1 cellular context compared by ENCODE assay signal in genomic region chr16:67993207-67994036, GRCh38.
TF ChIP-seq lines count a peak whose summit lies in the region.

No MANE protein-coding gene starts in this region.

TF ChIP-seq in GM12878, 131 proteins besides CTCF, POLR2A, EP300 and RAD21 (continued from another document and continues in another):
- TF ChIP-seq, protein P1, sequence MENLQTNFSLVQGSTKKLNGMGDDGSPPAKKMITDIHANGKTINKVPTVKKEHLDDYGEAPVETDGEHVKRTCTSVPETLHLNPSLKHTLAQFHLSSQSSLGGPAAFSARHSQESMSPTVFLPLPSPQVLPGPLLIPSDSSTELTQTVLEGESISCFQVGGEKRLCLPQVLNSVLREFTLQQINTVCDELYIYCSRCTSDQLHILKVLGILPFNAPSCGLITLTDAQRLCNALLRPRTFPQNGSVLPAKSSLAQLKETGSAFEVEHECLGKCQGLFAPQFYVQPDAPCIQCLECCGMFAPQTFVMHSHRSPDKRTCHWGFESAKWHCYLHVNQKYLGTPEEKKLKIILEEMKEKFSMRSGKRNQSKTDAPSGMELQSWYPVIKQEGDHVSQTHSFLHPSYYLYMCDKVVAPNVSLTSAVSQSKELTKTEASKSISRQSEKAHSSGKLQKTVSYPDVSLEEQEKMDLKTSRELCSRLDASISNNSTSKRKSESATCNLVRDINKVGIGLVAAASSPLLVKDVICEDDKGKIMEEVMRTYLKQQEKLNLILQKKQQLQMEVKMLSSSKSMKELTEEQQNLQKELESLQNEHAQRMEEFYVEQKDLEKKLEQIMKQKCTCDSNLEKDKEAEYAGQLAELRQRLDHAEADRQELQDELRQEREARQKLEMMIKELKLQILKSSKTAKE (IDR thresholded peaks at IDR 0.05; ENCODE audit: low read depth, poor library complexity, severe bottlenecking): no peak
- TF ChIP-seq ASH2L (IDR thresholded peaks at IDR 0.05; ENCODE audit: borderline replicate concordance, low read depth) (no peak), SREBF1 (IDR thresholded peaks at IDR 0.05; ENCODE audit: low read length) (no peak), NRF1 (conservative IDR thresholded peaks at IDR 0.05; ENCODE audit: low read depth, low read length) (no peak), NFXL1 (IDR thresholded peaks at IDR 0.05; ENCODE audit: borderline replicate concordance) (peak; percentile 97), IKZF1 (conservative IDR thresholded peaks at IDR 0.05) (peak; percentile 77), REST (IDR thresholded peaks at IDR 0.05; ENCODE audit: low read depth, low read length) (no peak), USF2 (IDR thresholded peaks at IDR 0.05; ENCODE audit: borderline replicate concordance, low read depth, low read length) (no peak), CHD4 (IDR thresholded peaks at IDR 0.05) (no peak), HDAC6 (IDR thresholded peaks at IDR 0.05; ENCODE audit: unreplicated experiment) (no peak), TBL1XR1 (IDR thresholded peaks at IDR 0.05; ENCODE audit: low read depth, low read length) (peak; percentile 78; the same call in 1 of the 2 replicates), ZBTB33 (IDR thresholded peaks at IDR 0.05) (no peak), SMARCA5 (IDR thresholded peaks at IDR 0.05) (peak; percentile 89), ETV6 (conservative IDR thresholded peaks at IDR 0.05 in 1 of 2, IDR thresholded peaks at IDR 0.05 in 1 of 2; ENCODE audit: borderline replicate concordance in 1 of 2, low read depth in 1 of 2) (no peak), MAX (IDR thresholded peaks at IDR 0.05; ENCODE audit: low read depth, low read length) (peak; percentile 40), ZNF217 (IDR thresholded peaks at IDR 0.05) (no peak), ZSCAN29 (IDR thresholded peaks at IDR 0.05) (0 out of 2 replicates have a peak, but pooled peaks have one; percentile 20), SREBF2 (IDR thresholded peaks at IDR 0.05; ENCODE audit: low read length) (no peak), CEBPB (IDR thresholded peaks at IDR 0.05; ENCODE audit: borderline replicate concordance in 1 of 2, low read depth in 2 of 2, low read length in 2 of 2) (no peak), JUNB (IDR thresholded peaks at IDR 0.05) (no peak), CHD1 (IDR thresholded peaks at IDR 0.05; ENCODE audit: low read depth, low read length) (no peak)
- TF ChIP-seq, protein P2, sequence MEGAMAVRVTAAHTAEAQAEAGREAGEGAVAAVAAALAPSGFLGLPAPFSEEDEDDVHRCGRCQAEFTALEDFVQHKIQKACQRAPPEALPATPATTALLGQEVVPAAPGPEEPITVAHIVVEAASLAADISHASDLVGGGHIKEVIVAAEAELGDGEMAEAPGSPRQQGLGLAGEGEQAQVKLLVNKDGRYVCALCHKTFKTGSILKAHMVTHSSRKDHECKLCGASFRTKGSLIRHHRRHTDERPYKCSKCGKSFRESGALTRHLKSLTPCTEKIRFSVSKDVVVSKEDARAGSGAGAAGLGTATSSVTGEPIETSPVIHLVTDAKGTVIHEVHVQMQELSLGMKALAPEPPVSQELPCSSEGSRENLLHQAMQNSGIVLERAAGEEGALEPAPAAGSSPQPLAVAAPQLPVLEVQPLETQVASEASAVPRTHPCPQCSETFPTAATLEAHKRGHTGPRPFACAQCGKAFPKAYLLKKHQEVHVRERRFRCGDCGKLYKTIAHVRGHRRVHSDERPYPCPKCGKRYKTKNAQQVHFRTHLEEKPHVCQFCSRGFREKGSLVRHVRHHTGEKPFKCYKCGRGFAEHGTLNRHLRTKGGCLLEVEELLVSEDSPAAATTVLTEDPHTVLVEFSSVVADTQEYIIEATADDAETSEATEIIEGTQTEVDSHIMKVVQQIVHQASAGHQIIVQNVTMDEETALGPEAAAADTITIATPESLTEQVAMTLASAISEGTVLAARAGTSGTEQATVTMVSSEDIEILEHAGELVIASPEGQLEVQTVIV (IDR thresholded peaks at IDR 0.05; ENCODE audit: borderline replicate concordance, partially characterized antibody): no peak
- TF ChIP-seq, protein P3, sequence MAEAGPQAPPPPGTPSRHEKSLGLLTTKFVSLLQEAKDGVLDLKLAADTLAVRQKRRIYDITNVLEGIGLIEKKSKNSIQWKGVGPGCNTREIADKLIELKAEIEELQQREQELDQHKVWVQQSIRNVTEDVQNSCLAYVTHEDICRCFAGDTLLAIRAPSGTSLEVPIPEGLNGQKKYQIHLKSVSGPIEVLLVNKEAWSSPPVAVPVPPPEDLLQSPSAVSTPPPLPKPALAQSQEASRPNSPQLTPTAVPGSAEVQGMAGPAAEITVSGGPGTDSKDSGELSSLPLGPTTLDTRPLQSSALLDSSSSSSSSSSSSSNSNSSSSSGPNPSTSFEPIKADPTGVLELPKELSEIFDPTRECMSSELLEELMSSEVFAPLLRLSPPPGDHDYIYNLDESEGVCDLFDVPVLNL (IDR thresholded peaks at IDR 0.05; ENCODE audit: low read depth, low read length): peak; percentile 61; the same call in 1 of the 2 replicates
- TF ChIP-seq, protein P4, sequence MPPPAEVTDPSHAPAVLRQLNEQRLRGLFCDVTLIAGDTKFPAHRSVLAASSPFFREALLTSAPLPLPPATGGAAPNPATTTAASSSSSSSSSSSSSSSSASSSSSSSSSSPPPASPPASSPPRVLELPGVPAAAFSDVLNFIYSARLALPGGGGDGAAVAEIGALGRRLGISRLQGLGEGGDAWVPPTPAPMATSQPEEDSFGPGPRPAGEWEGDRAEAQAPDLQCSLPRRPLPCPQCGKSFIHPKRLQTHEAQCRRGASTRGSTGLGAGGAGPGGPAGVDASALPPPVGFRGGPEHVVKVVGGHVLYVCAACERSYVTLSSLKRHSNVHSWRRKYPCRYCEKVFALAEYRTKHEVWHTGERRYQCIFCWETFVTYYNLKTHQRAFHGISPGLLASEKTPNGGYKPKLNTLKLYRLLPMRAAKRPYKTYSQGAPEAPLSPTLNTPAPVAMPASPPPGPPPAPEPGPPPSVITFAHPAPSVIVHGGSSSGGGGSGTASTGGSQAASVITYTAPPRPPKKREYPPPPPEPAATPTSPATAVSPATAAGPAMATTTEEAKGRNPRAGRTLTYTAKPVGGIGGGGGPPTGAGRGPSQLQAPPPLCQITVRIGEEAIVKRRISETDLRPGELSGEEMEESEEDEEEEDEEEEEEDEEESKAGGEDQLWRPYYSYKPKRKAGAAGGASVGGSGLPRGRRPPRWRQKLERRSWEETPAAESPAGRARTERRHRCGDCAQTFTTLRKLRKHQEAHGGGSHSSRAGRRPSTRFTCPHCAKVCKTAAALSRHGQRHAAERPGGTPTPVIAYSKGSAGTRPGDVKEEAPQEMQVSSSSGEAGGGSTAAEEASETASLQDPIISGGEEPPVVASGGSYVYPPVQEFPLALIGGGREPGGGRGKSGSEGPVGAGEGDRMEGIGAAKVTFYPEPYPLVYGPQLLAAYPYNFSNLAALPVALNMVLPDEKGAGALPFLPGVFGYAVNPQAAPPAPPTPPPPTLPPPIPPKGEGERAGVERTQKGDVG (CRISPR knock-in tag; IDR thresholded peaks at IDR 0.05): no peak
- TF ChIP-seq, protein P5, sequence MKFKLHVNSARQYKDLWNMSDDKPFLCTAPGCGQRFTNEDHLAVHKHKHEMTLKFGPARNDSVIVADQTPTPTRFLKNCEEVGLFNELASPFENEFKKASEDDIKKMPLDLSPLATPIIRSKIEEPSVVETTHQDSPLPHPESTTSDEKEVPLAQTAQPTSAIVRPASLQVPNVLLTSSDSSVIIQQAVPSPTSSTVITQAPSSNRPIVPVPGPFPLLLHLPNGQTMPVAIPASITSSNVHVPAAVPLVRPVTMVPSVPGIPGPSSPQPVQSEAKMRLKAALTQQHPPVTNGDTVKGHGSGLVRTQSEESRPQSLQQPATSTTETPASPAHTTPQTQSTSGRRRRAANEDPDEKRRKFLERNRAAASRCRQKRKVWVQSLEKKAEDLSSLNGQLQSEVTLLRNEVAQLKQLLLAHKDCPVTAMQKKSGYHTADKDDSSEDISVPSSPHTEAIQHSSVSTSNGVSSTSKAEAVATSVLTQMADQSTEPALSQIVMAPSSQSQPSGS (IDR thresholded peaks at IDR 0.05; ENCODE audit: low read length): no peak
- TF ChIP-seq, protein P6, sequence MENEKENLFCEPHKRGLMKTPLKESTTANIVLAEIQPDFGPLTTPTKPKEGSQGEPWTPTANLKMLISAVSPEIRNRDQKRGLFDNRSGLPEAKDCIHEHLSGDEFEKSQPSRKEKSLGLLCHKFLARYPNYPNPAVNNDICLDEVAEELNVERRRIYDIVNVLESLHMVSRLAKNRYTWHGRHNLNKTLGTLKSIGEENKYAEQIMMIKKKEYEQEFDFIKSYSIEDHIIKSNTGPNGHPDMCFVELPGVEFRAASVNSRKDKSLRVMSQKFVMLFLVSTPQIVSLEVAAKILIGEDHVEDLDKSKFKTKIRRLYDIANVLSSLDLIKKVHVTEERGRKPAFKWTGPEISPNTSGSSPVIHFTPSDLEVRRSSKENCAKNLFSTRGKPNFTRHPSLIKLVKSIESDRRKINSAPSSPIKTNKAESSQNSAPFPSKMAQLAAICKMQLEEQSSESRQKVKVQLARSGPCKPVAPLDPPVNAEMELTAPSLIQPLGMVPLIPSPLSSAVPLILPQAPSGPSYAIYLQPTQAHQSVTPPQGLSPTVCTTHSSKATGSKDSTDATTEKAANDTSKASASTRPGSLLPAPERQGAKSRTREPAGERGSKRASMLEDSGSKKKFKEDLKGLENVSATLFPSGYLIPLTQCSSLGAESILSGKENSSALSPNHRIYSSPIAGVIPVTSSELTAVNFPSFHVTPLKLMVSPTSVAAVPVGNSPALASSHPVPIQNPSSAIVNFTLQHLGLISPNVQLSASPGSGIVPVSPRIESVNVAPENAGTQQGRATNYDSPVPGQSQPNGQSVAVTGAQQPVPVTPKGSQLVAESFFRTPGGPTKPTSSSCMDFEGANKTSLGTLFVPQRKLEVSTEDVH (IDR thresholded peaks at IDR 0.05; ENCODE audit: low read depth, partially characterized antibody): no peak
- TF ChIP-seq, protein P7, sequence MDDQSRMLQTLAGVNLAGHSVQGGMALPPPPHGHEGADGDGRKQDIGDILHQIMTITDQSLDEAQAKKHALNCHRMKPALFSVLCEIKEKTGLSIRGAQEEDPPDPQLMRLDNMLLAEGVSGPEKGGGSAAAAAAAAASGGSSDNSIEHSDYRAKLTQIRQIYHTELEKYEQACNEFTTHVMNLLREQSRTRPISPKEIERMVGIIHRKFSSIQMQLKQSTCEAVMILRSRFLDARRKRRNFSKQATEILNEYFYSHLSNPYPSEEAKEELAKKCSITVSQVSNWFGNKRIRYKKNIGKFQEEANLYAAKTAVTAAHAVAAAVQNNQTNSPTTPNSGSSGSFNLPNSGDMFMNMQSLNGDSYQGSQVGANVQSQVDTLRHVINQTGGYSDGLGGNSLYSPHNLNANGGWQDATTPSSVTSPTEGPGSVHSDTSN (IDR thresholded peaks at IDR 0.05; ENCODE audit: insufficient replicate concordance, low read depth, low read length): no peak
